In the genomic region with DNA sequence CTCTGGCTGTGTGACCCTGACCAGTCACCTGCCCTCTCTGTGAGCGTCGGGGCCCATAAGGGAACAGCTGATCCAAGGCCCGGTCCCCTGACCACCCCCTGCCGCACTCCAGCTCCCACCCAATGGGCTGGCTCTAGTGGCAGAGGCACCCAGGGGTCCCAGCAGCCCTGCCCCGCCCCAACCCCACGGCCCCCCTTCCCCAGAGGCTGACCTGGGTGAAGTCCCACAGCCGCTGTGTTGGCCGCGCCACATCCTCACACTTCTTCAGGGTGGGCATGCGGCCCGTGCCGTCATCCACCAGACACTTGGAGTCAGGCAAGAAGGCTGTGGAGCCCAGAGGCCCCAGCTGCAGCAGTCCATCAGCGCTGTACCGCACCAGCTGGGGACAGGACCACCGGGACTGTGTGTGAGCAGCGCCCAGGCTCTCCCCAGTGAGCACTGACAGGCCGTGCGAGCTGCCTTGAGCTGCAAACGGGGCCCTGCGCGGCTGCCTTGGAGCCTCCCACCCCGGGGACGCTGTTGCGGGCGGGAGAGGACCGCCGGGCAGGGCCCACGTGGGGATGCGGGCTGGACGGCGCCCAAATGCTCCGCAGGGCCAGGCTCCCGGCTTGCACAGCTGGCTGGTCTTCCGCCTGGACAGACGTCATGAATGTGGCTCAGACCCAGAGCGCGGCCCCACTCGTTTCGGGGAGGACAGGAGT, we compare ENCODE assay signal across 20 cellular contexts. TPM values are rescaled to one million over a fixed set of nuclear protein-coding genes. Genes with fewer than 3 reads are reported as not detected.
DNase-seq lines count a peak whose midpoint lies in the region; ATAC-seq, FAIRE-seq and TF ChIP-seq lines count a peak whose summit lies in the region.
"Had no signal": no experiment of that assay in that cellular context is flagged by ENCODE, and none has a peak within 500 bp of the region (broad histone marks: within the 10 kb centered on the region; RNA-seq: fewer than 3 reads in every experiment).

No MANE protein-coding gene starts in this region.

- WGBS in HepG2 (ENCODE audit: low lambda C conversion rate) = 71% methylated on average over 6 of the region's 39 CpGs
- no CpG with 5 or more reads among the region's 39 CpGs for WGBS in right lobe of liver (ENCODE audit: insufficient coverage, low coverage, low lambda C conversion rate, missing lambda C conversion rate)
- WGBS in heart right ventricle, 2 donors = 78 to 79% methylated on average over 38 to 39 of the region's 39 CpGs
- WGBS in adrenal gland, 4 donors = 77 to 94% (median 82%) methylated on average over 8 to 39 of the region's 39 CpGs

- H2AFZ ChIP-seq in HepG2 (ENCODE audit: low read length) = no peak overlapping the region
- H2AFZ ChIP-seq: GM23338, PC-9 had no signal

- intact Hi-C loops in HepG2 (cut with micrococcal nuclease; ENCODE audit: unreplicated experiment) = no loop called here
- intact Hi-C loops in right lobe of liver (cut with DNase I) = no loop called here
- intact Hi-C loops in heart right ventricle (cut with DNase I) = no loop called here
- intact Hi-C loops in adrenal gland (cut with DNase I) = no loop called here

- no peak for TF ChIP-seq CTCF in HepG2 (CRISPR knock-in tag; IDR thresholded peaks at IDR 0.05)
- TF ChIP-seq CTCF in right lobe of liver (IDR thresholded peaks at IDR 0.05) = no peak
- TF ChIP-seq CTCF in heart right ventricle (IDR thresholded peaks at IDR 0.05) = no peak
- TF ChIP-seq CTCF in adrenal gland (IDR thresholded peaks at IDR 0.05) = no peak

- no peak for FAIRE-seq in HepG2 (lab: Jason Lieb, UNC)
- FAIRE-seq: GM12891, GM18507 had no signal

- TF ChIP-seq RAD21 in HepG2 (CRISPR knock-in tag; IDR thresholded peaks at IDR 0.05) = no peak

- in situ Hi-C loops in HepG2 (cut with HindIII; ENCODE audit: extremely low pct_ligation_motif_present, low pct_unique_long_range_greater_than_20kb) = no loop called here

- TF ChIP-seq EP300 in HepG2 (IDR thresholded peaks at IDR 0.05; ENCODE audit: low read depth in 2 of 2, low read length in 2 of 2) = no peak
- no peak for TF ChIP-seq EP300 in HepG2 (CRISPR knock-in tag; IDR thresholded peaks at IDR 0.05; ENCODE audit: borderline replicate concordance)

- H3K36me3 ChIP-seq in HepG2 (replicated peaks in 1 of 2; ENCODE audit: control insufficient read depth in 1 of 2, insufficient read depth in 2 of 2, low read length in 2 of 2) = no peaks in the 10 kb centered on the region
- H3K36me3 ChIP-seq in right lobe of liver = no peaks in the 10 kb centered on the region
- H3K36me3 ChIP-seq in heart right ventricle = no peaks in the 10 kb centered on the region
- no peaks in the 10 kb centered on the region for H3K36me3 ChIP-seq in adrenal gland (replicated peaks in 1 of 2)

- DNase-seq in HepG2 (ENCODE audit: low spot score) = no peak
- DNase-seq in right lobe of liver = no peak
- peak; percentile 35 to 66 for DNase-seq in heart right ventricle
- DNase-seq in myocyte (ENCODE audit: low read depth) = peak; percentile 86
- DNase-seq in SIG-M5 (lab: John Stamatoyannopoulos, UW) = no peak
- no peak for DNase-seq in stimulated activated CD4-positive, alpha-beta T cell treated with anti-CD3 and anti-CD28 coated beads, Interleukin-12 subunit alpha, Interleukin-12 subunit beta, amount 100 ng/mL, for 4 hours
- no peak for DNase-seq in adrenal gland
- DNase-seq: GF-D8, KG1, NCI-H1048, NCI-H146, NCI-H2081, NCI-H510A, NCI-H774, PC-9 had no signal

- H4K20me1 ChIP-seq in HepG2 (ENCODE audit: insufficient read depth, low read length) = peaks cover 5% of the 10 kb centered on the region; the same call in 1 of the 2 replicates

- no peaks in the 10 kb centered on the region for H3K79me2 ChIP-seq in HepG2 (ENCODE audit: insufficient read depth, low read length)

- H3K27ac ChIP-seq in HepG2 (ENCODE audit: extremely low read length, insufficient read depth, low read length) = no peak overlapping the region
- no peak overlapping the region for H3K27ac ChIP-seq in right lobe of liver
- H3K27ac ChIP-seq in heart right ventricle = no peak overlapping the region
- no peak overlapping the region for H3K27ac ChIP-seq in adrenal gland
- H3K27ac ChIP-seq: PC-9 had no signal

- POLR2A ChIA-PET in HepG2 (lab: Yijun Ruan, JAX) = no interaction called here

- ATAC-seq in HepG2 = no peak
- no peak for ATAC-seq in right lobe of liver
- ATAC-seq in heart right ventricle = peak in 7 of 8 donors; percentile 32 to 74 (median 46)
- ATAC-seq in HG03135 (IDR thresholded peaks at IDR 0.05; ENCODE audit: unreplicated experiment) = no peak
- ATAC-seq: GM23338, HCT116 had no signal

- H3K9ac ChIP-seq in HepG2 (ENCODE audit: insufficient read depth, low read depth, low read length) = no peak overlapping the region

- H3K4me1 ChIP-seq in HepG2 (ENCODE audit: insufficient read depth, low read length) (no peaks in the 10 kb centered on the region), right lobe of liver (no peaks in the 10 kb centered on the region), heart right ventricle (no peaks in the 10 kb centered on the region), adrenal gland (replicated peaks in 1 of 2) (no peaks in the 10 kb centered on the region)

- H3K4me3 ChIP-seq in HepG2 (replicated peaks in 1 of 3; ENCODE audit: insufficient read depth in 1 of 3, low read depth in 2 of 3, low read length in 3 of 3) (no peak overlapping the region), right lobe of liver (no peak overlapping the region), heart right ventricle (no peak overlapping the region), adrenal gland (no peak overlapping the region)
- H3K4me3 ChIP-seq: GM23338, PC-9 had no signal

- CTCF ChIA-PET in HepG2 (lab: Yijun Ruan, JAX; ENCODE audit: low intra/inter-chr PET ratio, low total read pairs) = no interaction called here

- peaks cover 18% of the 10 kb centered on the region for H3K9me3 ChIP-seq in HepG2 (ENCODE audit: low read length)
- H3K9me3 ChIP-seq in right lobe of liver = no peaks in the 10 kb centered on the region
- peaks cover 0 to 14% (median 0%) of the 10 kb centered on the region in 11 donors for H3K9me3 ChIP-seq in heart right ventricle
- H3K9me3 ChIP-seq in adrenal gland (replicated peaks in 1 of 3) = peaks cover 0 to 5% (median 0%) of the 10 kb centered on the region in 3 donors

- H3K27me3 ChIP-seq in HepG2 (ENCODE audit: control insufficient read depth in 1 of 2, insufficient read depth in 2 of 2, low read length in 2 of 2) = peaks cover 26 to 85% of the 10 kb centered on the region in 2 experiments
- H3K27me3 ChIP-seq in right lobe of liver = no peaks in the 10 kb centered on the region
- peaks cover 0 to 57% (median 13%) of the 10 kb centered on the region in 7 donors for H3K27me3 ChIP-seq in heart right ventricle
- no peaks in the 10 kb centered on the region for H3K27me3 ChIP-seq in adrenal gland

- TF ChIP-seq POLR2A in HepG2 (IDR thresholded peaks at IDR 0.05; ENCODE audit: insufficient read depth in 1 of 2, low read depth in 2 of 2, low read length in 2 of 2) = no peak
- no peak for TF ChIP-seq POLR2A in right lobe of liver (IDR thresholded peaks at IDR 0.05)
- no peak for TF ChIP-seq POLR2A in adrenal gland (IDR thresholded peaks at IDR 0.05)

- no peak overlapping the region for H3K4me2 ChIP-seq in HepG2 (ENCODE audit: low read depth, low read length)
- H3K4me2 ChIP-seq: GM23338, PC-9 had no signal

- BruUV-seq in HepG2 (replicated peaks; lab: Mats Ljungman, UMichigan) = no TSS peak

RNA-seq across cellular contexts. Expression of a gene that starts 53.5 kb away (rescaled TPM):
- total RNA-seq in HepG2 (2016; rRNA removed; fragmentation: Illumina TruSeq; extraction: Trizol) = 12.1 and 14.6 TPM in 2 replicates
- total RNA-seq in HepG2 (2016; cell fraction: cytosol; rRNA removed; fragmentation: Illumina TruSeq; extraction: Trizol; ENCODE audit: low read depth) = 7.5 and 7.6 TPM in 2 replicates
- total RNA-seq in HepG2 (2016; cell fraction: insoluble cytoplasmic fraction; rRNA removed; fragmentation: Illumina TruSeq; extraction: Trizol) = 9.2 and 14.5 TPM in 2 replicates
- total RNA-seq in HepG2 (2016; cell fraction: membrane; rRNA removed; fragmentation: Illumina TruSeq; extraction: Trizol) = 8.8 and 9.0 TPM in 2 replicates
- 9.0 and 10.7 TPM in 2 replicates for total RNA-seq in HepG2 (2016; cell fraction: nucleus; rRNA removed; fragmentation: Illumina TruSeq; extraction: Trizol)
- 4.3 and 4.6 TPM in 2 replicates for polyA plus RNA-seq in HepG2 (2011; rRNA removed)
- 2.7 and 4.4 TPM in 2 replicates for polyA plus RNA-seq in HepG2 (2011; cell fraction: cytosol; rRNA removed)
- 14.6 and 21.3 TPM in 2 replicates for polyA plus RNA-seq in HepG2 (2011; cell fraction: nucleus; rRNA removed)
- 7.9 and 11.5 TPM in 2 replicates for polyA plus RNA-seq in HepG2 (2012)
- polyA plus RNA-seq in HepG2 (2016; cell fraction: cytosol; fragmentation: Illumina TruSeq; extraction: Trizol; ENCODE audit: low read depth) = 11.7 and 12.8 TPM in 2 replicates
- 14.6 and 19.7 TPM in 2 replicates for polyA plus RNA-seq in HepG2 (2016; cell fraction: insoluble cytoplasmic fraction; fragmentation: Illumina TruSeq; extraction: Trizol; ENCODE audit: low read depth)
- polyA plus RNA-seq in HepG2 (2016; cell fraction: membrane; fragmentation: Illumina TruSeq; extraction: Trizol; ENCODE audit: low read depth) = 9.3 and 11.4 TPM in 2 replicates
- 25.5 and 25.9 TPM in 2 replicates for polyA plus RNA-seq in HepG2 (2016; cell fraction: nucleus; fragmentation: Illumina TruSeq; extraction: Trizol; ENCODE audit: insufficient read depth, low read depth)
- polyA minus RNA-seq in HepG2 (2011; rRNA and poly(A)+ RNA removed; ENCODE audit: low replicate concordance) = 5.3 and 10.2 TPM in 2 replicates
- polyA minus RNA-seq in HepG2 (2011; cell fraction: cytosol; rRNA and poly(A)+ RNA removed) = 4.2 and 4.3 TPM in 2 replicates
- 2.7 and 3.7 TPM in 2 replicates for polyA minus RNA-seq in HepG2 (2011; cell fraction: nucleus; rRNA and poly(A)+ RNA removed)
- 1 to 10 TPM; 7.4 to 9.7 (median 8.3) TPM for total RNA-seq in right lobe of liver
- total RNA-seq in heart right ventricle = 10 to 100 TPM in 3 of 10 donors, 1 to 10 TPM in 7; 7.4 to 13.8 (median 9.0) TPM
- polyA plus RNA-seq in heart right ventricle = 10 to 100 TPM; 20.8 to 22.2 TPM
- 11.1 and 14.2 TPM in 2 replicates for total RNA-seq in myocyte
- polyA plus RNA-seq in myocyte (2012) = 16.7 TPM
- total RNA-seq in adrenal gland = 10 to 100 TPM in 7 of 8 donors, 1 to 10 TPM in 1; 9.2 to 30.9 (median 17.5) TPM
- polyA plus RNA-seq in adrenal gland = 10 to 100 TPM in 2 of 3 donors, 1 to 10 TPM in 1; 4.7 to 51.5 (median 47.7) TPM

RNA-seq across cellular contexts. Expression of a gene that starts 53.6 kb away (rescaled TPM):
- 3.5 and 10.1 TPM in 2 replicates for total RNA-seq in HepG2 (2016; rRNA removed; fragmentation: Illumina TruSeq; extraction: Trizol)
- 3.5 and 3.6 TPM in 2 replicates for total RNA-seq in HepG2 (2016; cell fraction: cytosol; rRNA removed; fragmentation: Illumina TruSeq; extraction: Trizol; ENCODE audit: low read depth)
- 2.7 and 9.3 TPM in 2 replicates for total RNA-seq in HepG2 (2016; cell fraction: insoluble cytoplasmic fraction; rRNA removed; fragmentation: Illumina TruSeq; extraction: Trizol)
- total RNA-seq in HepG2 (2016; cell fraction: membrane; rRNA removed; fragmentation: Illumina TruSeq; extraction: Trizol) = 2.5 and 3.2 TPM in 2 replicates
- 9.6 and 14.3 TPM in 2 replicates for total RNA-seq in HepG2 (2016; cell fraction: nucleus; rRNA removed; fragmentation: Illumina TruSeq; extraction: Trizol)
- 10.1 and 11.6 TPM in 2 replicates for polyA plus RNA-seq in HepG2 (2011; rRNA removed)
- polyA plus RNA-seq in HepG2 (2011; cell fraction: cytosol; rRNA removed) = 3.4 and 4.5 TPM in 2 replicates
- polyA plus RNA-seq in HepG2 (2011; cell fraction: nucleus; rRNA removed) = 66.0 and 70.7 TPM in 2 replicates
- polyA plus RNA-seq in HepG2 (2012) = 9.1 and 11.4 TPM in 2 replicates
- 0.85 and 1.1 TPM in 2 replicates for polyA plus RNA-seq in HepG2 (2016; cell fraction: cytosol; fragmentation: Illumina TruSeq; extraction: Trizol; ENCODE audit: low read depth)
- 4.4 and 5.8 TPM in 2 replicates for polyA plus RNA-seq in HepG2 (2016; cell fraction: insoluble cytoplasmic fraction; fragmentation: Illumina TruSeq; extraction: Trizol; ENCODE audit: low read depth)
- 1.2 and 2.1 TPM in 2 replicates for polyA plus RNA-seq in HepG2 (2016; cell fraction: membrane; fragmentation: Illumina TruSeq; extraction: Trizol; ENCODE audit: low read depth)
- 41.8 and 50.5 TPM in 2 replicates for polyA plus RNA-seq in HepG2 (2016; cell fraction: nucleus; fragmentation: Illumina TruSeq; extraction: Trizol; ENCODE audit: insufficient read depth, low read depth)
- 10.7 and 19.6 TPM in 2 replicates for polyA minus RNA-seq in HepG2 (2011; rRNA and poly(A)+ RNA removed; ENCODE audit: low replicate concordance)
- polyA minus RNA-seq in HepG2 (2011; cell fraction: cytosol; rRNA and poly(A)+ RNA removed) = 3.3 and 4.1 TPM in 2 replicates
- 14.7 and 15.7 TPM in 2 replicates for polyA minus RNA-seq in HepG2 (2011; cell fraction: nucleus; rRNA and poly(A)+ RNA removed)
- total RNA-seq in right lobe of liver = 1 to 10 TPM; 4.2 to 9.0 (median 5.2) TPM
- total RNA-seq in heart right ventricle = 10 to 100 TPM in 2 of 10 donors, 1 to 10 TPM in 8; 7.2 to 11.1 (median 8.6) TPM
- polyA plus RNA-seq in heart right ventricle = 10 to 100 TPM; 12.4 to 19.9 TPM
- total RNA-seq in myocyte = 6.4 and 6.9 TPM in 2 replicates
- polyA plus RNA-seq in myocyte (2012) = 11.3 TPM
- total RNA-seq in adrenal gland = 10 to 100 TPM; 10.2 to 22.5 (median 14.3) TPM
- 10 to 100 TPM in 2 of 3 donors, 1 to 10 TPM in 1; 7.5 to 64.4 (median 29.9) TPM for polyA plus RNA-seq in adrenal gland

Comparison
In these comparisons a context has a peak if more than half of its experiments do, and no peak if none do; other contexts are left out.
1. ATAC-seq: peak in heart right ventricle (7 of 8); none in HepG2 (single experiment), right lobe of liver (0 of 4) and HG03135 (single experiment).
2. DNase-seq: peak in heart right ventricle (2 of 2) and myocyte (single experiment); none in HepG2 (single experiment), right lobe of liver (0 of 3), SIG-M5 (single experiment), stimulated activated CD4-positive, alpha-beta T cell treated with anti-CD3 and anti-CD28 coated beads, Interleukin-12 subunit alpha, Interleukin-12 subunit beta, amount 100 ng/mL, for 4 hours (single experiment) and adrenal gland (0 of 7).